ENCODE assay signal across 8 cellular contexts in genomic region chr16:28924762-28925385, GRCh38.
DNase-seq lines count a peak whose midpoint lies in the region; ATAC-seq and TF ChIP-seq lines count a peak whose summit lies in the region.

A gene with protein sequence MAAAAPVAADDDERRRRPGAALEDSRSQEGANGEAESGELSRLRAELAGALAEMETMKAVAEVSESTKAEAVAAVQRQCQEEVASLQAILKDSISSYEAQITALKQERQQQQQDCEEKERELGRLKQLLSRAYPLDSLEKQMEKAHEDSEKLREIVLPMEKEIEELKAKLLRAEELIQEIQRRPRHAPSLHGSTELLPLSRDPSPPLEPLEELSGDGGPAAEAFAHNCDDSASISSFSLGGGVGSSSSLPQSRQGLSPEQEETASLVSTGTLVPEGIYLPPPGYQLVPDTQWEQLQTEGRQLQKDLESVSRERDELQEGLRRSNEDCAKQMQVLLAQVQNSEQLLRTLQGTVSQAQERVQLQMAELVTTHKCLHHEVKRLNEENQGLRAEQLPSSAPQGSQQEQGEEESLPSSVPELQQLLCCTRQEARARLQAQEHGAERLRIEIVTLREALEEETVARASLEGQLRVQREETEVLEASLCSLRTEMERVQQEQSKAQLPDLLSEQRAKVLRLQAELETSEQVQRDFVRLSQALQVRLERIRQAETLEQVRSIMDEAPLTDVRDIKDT (minus strand): TSS chr16:28925238. CDS start chr16:28925163, 75 bp downstream.

- H3K27ac ChIP-seq in OCI-LY1 (ENCODE audit: low read depth, low read length, poor library complexity, severe bottlenecking): peak within 1 kb of the TSS; percentile 96

- peak; percentile 65 for ATAC-seq in GM21528 (IDR thresholded peaks at IDR 0.05; ENCODE audit: low FRiP score, unreplicated experiment)

- peak within 1 kb of the TSS; percentile 86 for H3K4me2 ChIP-seq in OCI-LY1 (ENCODE audit: low read length)

- no peak within 1 kb of the TSS for H2AFZ ChIP-seq in OCI-LY1 (ENCODE audit: low read length)

- no peaks in the 10 kb centered on the region for H4K20me1 ChIP-seq in OCI-LY1 (ENCODE audit: insufficient read depth, low read length)

- H3K27me3 ChIP-seq in OCI-LY1 (ENCODE audit: insufficient read depth, low read length): no peaks in the 10 kb centered on the region

- peaks cover 14% of the 10 kb centered on the region for H3K36me3 ChIP-seq in OCI-LY1 (ENCODE audit: insufficient read depth, low read length)

- no peaks in the 10 kb centered on the region for H3K9me2 ChIP-seq in OCI-LY1 (ENCODE audit: low read depth, low read length)

- peak within 1 kb of the TSS; percentile 94 for H3K9ac ChIP-seq in OCI-LY1 (ENCODE audit: low read length)

- H3K79me2 ChIP-seq in OCI-LY1 (ENCODE audit: insufficient read depth, low read length): no peaks in the 10 kb centered on the region

- TF ChIP-seq CTCF in OCI-LY1 (IDR thresholded peaks at IDR 0.05; ENCODE audit: low read length): no peak

- peak within 1 kb of the TSS; percentile 76 for H3K4me3 ChIP-seq in OCI-LY1 (ENCODE audit: low read depth, low read length, poor library complexity, severe bottlenecking)

- DNase-seq in D341Med (ENCODE audit: low spot score): peak; percentile 98
- peak; percentile 97 for DNase-seq in HuH-7.5 (ENCODE audit: low spot score)
- DNase-seq in activated T-cell treated with anti-CD3 and anti-CD28 coated beads for 24 hours (ENCODE audit: low read depth): peak; percentile 95
- DNase-seq in epidermal melanocyte (ENCODE audit: insufficient read length, low spot score): peak; percentile 100
- peak; percentile 68 for DNase-seq in middle frontal gyrus (ENCODE audit: extremely low spot score, low spot score)
- peak; percentile 95 to 97 for DNase-seq in stimulated activated CD8-positive, alpha-beta memory T cell treated with anti-CD3 and anti-CD28 coated beads, Interleukin-2, amount 100 ng/mL, for 48 hours (ENCODE audit: low read depth in 2 of 2)

- peaks cover 3% of the 10 kb centered on the region; the same call in 1 of the 2 replicates for H3F3A ChIP-seq in OCI-LY1 (ENCODE audit: insufficient read depth, low read length)

- H3K4me1 ChIP-seq in OCI-LY1 (ENCODE audit: insufficient read depth, low read length, severe bottlenecking): peaks cover 22% of the 10 kb centered on the region

- H3K9me3 ChIP-seq in OCI-LY1 (ENCODE audit: low read length): no peaks in the 10 kb centered on the region

Comparison
In these comparisons a context has a peak if more than half of its experiments do, and no peak if none do; other contexts are left out.
1. Peak in every context shown above with its lines: DNase-seq, ATAC-seq, H3K4me3 ChIP-seq and H3K27ac ChIP-seq.